In the genomic region with DNA sequence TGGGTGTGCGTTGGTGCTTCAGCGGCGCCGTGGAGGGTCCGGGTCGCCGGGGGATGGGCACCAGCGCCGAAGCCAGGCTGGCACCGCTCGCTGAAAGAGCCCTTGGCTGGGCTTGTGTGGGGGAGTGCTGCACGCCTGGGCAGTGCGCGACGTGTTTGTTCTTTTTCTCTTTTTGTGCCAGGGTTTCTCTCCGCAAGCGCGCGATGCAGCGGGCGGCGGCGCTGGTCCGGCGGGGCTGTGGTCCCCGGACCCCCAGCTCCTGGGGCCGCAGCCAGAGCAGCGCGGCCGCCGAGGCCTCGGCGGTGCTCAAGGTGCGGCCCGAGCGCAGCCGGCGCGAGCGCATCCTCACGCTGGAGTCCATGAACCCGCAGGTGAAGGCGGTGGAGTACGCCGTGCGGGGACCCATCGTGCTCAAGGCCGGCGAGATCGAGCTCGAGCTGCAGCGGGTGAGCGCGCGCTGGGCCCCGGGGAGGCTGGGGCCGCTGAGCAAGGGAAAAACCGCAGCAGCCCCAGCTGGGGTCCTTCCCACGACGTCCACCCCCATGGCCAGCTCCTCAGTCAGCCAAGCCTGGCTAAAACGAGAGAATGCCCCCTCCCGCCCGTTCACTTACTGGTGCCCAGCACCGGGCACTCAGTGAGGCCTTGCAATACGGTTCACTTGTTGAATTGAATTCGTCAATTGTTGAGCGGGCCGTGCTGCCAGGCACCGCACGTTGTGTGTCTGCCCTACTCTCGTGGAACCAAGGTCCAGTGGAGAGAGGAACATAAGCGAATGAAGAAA, we compare ENCODE assay signal across 8 cellular contexts. TPM values are rescaled to one million over a fixed set of nuclear protein-coding genes. Genes with fewer than 3 reads are reported as not detected.
DNase-seq lines count a peak whose midpoint lies in the region; ATAC-seq and TF ChIP-seq lines count a peak whose summit lies in the region.

No MANE protein-coding gene starts in this region.

- no peak for TF ChIP-seq EP300 in gastroesophageal sphincter (IDR thresholded peaks at IDR 0.05)

- H3K27me3 Mint-ChIP-seq in activated T-cell treated with anti-CD3 and anti-CD28 coated beads, Interleukin-2, amount 50 U/mL, for 72 hours (ENCODE audit: low read depth) = peaks cover 34% of the 10 kb centered on the region
- H3K27me3 Mint-ChIP-seq in osteocyte (ENCODE audit: unreplicated experiment) = peaks cover 7% of the 10 kb centered on the region

- H3K4me1 ChIP-seq in gastroesophageal sphincter = peaks cover 0 to 26% (median 4%) of the 10 kb centered on the region in 3 donors

- H3K4me3 ChIP-seq in AG09309 (ENCODE audit: control insufficient read depth, low read depth, low read length) = peak overlapping the region; percentile 66
- peak overlapping the region; percentile 46 to 72 for H3K4me3 ChIP-seq in gastroesophageal sphincter

- H3K4me1 Mint-ChIP-seq in activated T-cell treated with anti-CD3 and anti-CD28 coated beads, Interleukin-2, amount 50 U/mL, for 72 hours (ENCODE audit: low read depth) = peaks cover 17% of the 10 kb centered on the region
- peaks cover 37% of the 10 kb centered on the region for H3K4me1 Mint-ChIP-seq in osteocyte (ENCODE audit: unreplicated experiment)

- H3K36me3 Mint-ChIP-seq in activated T-cell treated with anti-CD3 and anti-CD28 coated beads, Interleukin-2, amount 50 U/mL, for 72 hours (ENCODE audit: insufficient read depth in 2 of 2) = peaks cover 2 to 5% of the 10 kb centered on the region in 2 donors
- H3K36me3 Mint-ChIP-seq in osteocyte (ENCODE audit: unreplicated experiment) = no peaks in the 10 kb centered on the region

- H3K9me3 ChIP-seq in gastroesophageal sphincter = no peaks in the 10 kb centered on the region

- TF ChIP-seq POLR2A in gastroesophageal sphincter (IDR thresholded peaks at IDR 0.05) = no peak

- no peak for DNase-seq in AG09309 (ENCODE audit: low read depth)
- peak; percentile 36 to 38 for DNase-seq in activated T-cell treated with anti-CD3 and anti-CD28 coated beads, Interleukin-2, amount 50 U/mL, for 72 hours
- no peak for DNase-seq in osteocyte (ENCODE audit: extremely low spot score, unreplicated experiment)
- DNase-seq in SW480 (ENCODE audit: low spot score) = no peak
- no peak for DNase-seq in MV-4-11 (lab: John Stamatoyannopoulos, UW)

- WGBS in gastroesophageal sphincter (ENCODE audit: low coverage in 1 of 2), 2 donors = 0 to 18% methylated on average over 2 to 7 of the region's 72 CpGs

- H3K27ac ChIP-seq in gastroesophageal sphincter = peak overlapping the region in 3 of 4 donors; percentile 71 to 80 (median 77)

- peak overlapping the region; percentile 88 to 91 for H3K4me3 Mint-ChIP-seq in activated T-cell treated with anti-CD3 and anti-CD28 coated beads, Interleukin-2, amount 50 U/mL, for 72 hours
- H3K4me3 Mint-ChIP-seq in osteocyte (ENCODE audit: unreplicated experiment) = peak overlapping the region; percentile 95

- TF ChIP-seq CTCF in AG09309 (IDR thresholded peaks at IDR 0.05; ENCODE audit: control insufficient read depth, insufficient read depth, low read depth, low read length, missing control alignments) (no peak), gastroesophageal sphincter (IDR thresholded peaks at IDR 0.05) (no peak), osteocyte (IDR thresholded peaks at IDR 0.05) (no peak)

- no peaks in the 10 kb centered on the region for H3K27me3 ChIP-seq in gastroesophageal sphincter

- no peaks in the 10 kb centered on the region for H3K9me3 Mint-ChIP-seq in activated T-cell treated with anti-CD3 and anti-CD28 coated beads, Interleukin-2, amount 50 U/mL, for 72 hours
- H3K9me3 Mint-ChIP-seq in osteocyte (ENCODE audit: unreplicated experiment) = no peaks in the 10 kb centered on the region

- ATAC-seq in GM19324 (IDR thresholded peaks at IDR 0.05; ENCODE audit: low FRiP score, unreplicated experiment) = peak; percentile 4
- ATAC-seq in HG03571 (IDR thresholded peaks at IDR 0.05; ENCODE audit: unreplicated experiment) = peak; percentile 15
- peak; percentile 11 to 12 for ATAC-seq in activated T-cell treated with anti-CD3 and anti-CD28 coated beads, Interleukin-2, amount 50 U/mL, for 72 hours (replicated peaks in 1 of 2)
- peak; percentile 16 for ATAC-seq in gastroesophageal sphincter

- no peak overlapping the region for H3K27ac Mint-ChIP-seq in activated T-cell treated with anti-CD3 and anti-CD28 coated beads, Interleukin-2, amount 50 U/mL, for 72 hours
- H3K27ac Mint-ChIP-seq in osteocyte (ENCODE audit: unreplicated experiment) = peak overlapping the region; percentile 89

- H3K36me3 ChIP-seq in gastroesophageal sphincter = no peaks in the 10 kb centered on the region

RNA-seq across cellular contexts. Expression of a gene that starts 0.5 kb away (rescaled TPM):
- total RNA-seq in activated T-cell treated with anti-CD3 and anti-CD28 coated beads, Interleukin-2, amount 50 U/mL, for 72 hours = 10 to 100 TPM; 36.5 to 38.2 TPM
- total RNA-seq in gastroesophageal sphincter (1 to 10 TPM; 3.8 to 8.6 (median 5.4) TPM), osteocyte (30.5 and 35.0 TPM in 2 replicates)

RNA-seq across cellular contexts. Expression of a gene that starts 53.7 kb away (rescaled TPM):
- 10 to 100 TPM; 18.1 to 21.4 TPM for total RNA-seq in activated T-cell treated with anti-CD3 and anti-CD28 coated beads, Interleukin-2, amount 50 U/mL, for 72 hours
- total RNA-seq in gastroesophageal sphincter = 10 to 100 TPM in 2 of 4 donors, 1 to 10 TPM in 2; 5.8 to 13.7 (median 9.4) TPM
- 14.0 and 14.5 TPM in 2 replicates for total RNA-seq in osteocyte

Comparison
In these comparisons a context has a peak if more than half of its experiments do, and no peak if none do; other contexts are left out.
1. DNase-seq: peak in activated T-cell treated with anti-CD3 and anti-CD28 coated beads, Interleukin-2, amount 50 U/mL, for 72 hours (2 of 2); none in AG09309 (single experiment), osteocyte (single experiment), SW480 (single experiment) and MV-4-11 (single experiment).
2. Peak in every context shown above with its lines, with median percentiles within 50 percentile points of each other: ATAC-seq.